ENCODE assay signal across 8 cellular contexts in genomic region chr3:16550676-16551341, GRCh38. TPM values are rescaled to one million over a fixed set of nuclear protein-coding genes. Genes with fewer than 3 reads are reported as not detected.
DNase-seq lines count a peak whose midpoint lies in the region; ATAC-seq and TF ChIP-seq lines count a peak whose summit lies in the region.

No MANE protein-coding gene starts in this region.

- peaks cover 11% of the 10 kb centered on the region for H3K4me1 Mint-ChIP-seq in activated CD4-positive, alpha-beta T cell treated with anti-CD3 and anti-CD28 coated beads, Interleukin-2, amount 10 ng/mL, durations not matched to agents 24 days and 14 days

- H3K36me3 ChIP-seq in lower lobe of right lung: no peaks in the 10 kb centered on the region

- H3K9me3 Mint-ChIP-seq in activated CD4-positive, alpha-beta T cell treated with anti-CD3 and anti-CD28 coated beads, Interleukin-2, amount 10 ng/mL, durations not matched to agents 24 days and 14 days: peaks cover 3% of the 10 kb centered on the region

- H3K36me3 Mint-ChIP-seq in activated CD4-positive, alpha-beta T cell treated with anti-CD3 and anti-CD28 coated beads, Interleukin-2, amount 10 ng/mL, durations not matched to agents 24 days and 14 days (ENCODE audit: low read depth): no peaks in the 10 kb centered on the region

- H3K4me1 ChIP-seq in lower lobe of right lung: no peaks in the 10 kb centered on the region

- H3K27me3 Mint-ChIP-seq in activated CD4-positive, alpha-beta T cell treated with anti-CD3 and anti-CD28 coated beads, Interleukin-2, amount 10 ng/mL, durations not matched to agents 24 days and 14 days: peaks cover 13% of the 10 kb centered on the region

- no peak overlapping the region for H3K27ac ChIP-seq in lower lobe of right lung

- DNase-seq in Ammon's horn (ENCODE audit: low spot score) (peak; percentile 88), NCI-H526 (lab: John Stamatoyannopoulos, UW) (peak; percentile 58 to 81), dermis blood vessel endothelial cell (peak; percentile 91), lower lobe of right lung (no peak)
- peak; percentile 94 for DNase-seq in activated CD4-positive, alpha-beta T cell treated with anti-CD3 and anti-CD28 coated beads, Interleukin-2, amount 10 ng/mL, durations not matched to agents 24 days and 14 days
- DNase-seq in stimulated activated CD8-positive, alpha-beta memory T cell treated with anti-CD3 and anti-CD28 coated beads, Interleukin-12 subunit alpha, Interleukin-12 subunit beta, amount 100 ng/mL, for 4 hours (ENCODE audit: low read depth): peak; percentile 38

- peak overlapping the region; percentile 71 for H3K27ac Mint-ChIP-seq in activated CD4-positive, alpha-beta T cell treated with anti-CD3 and anti-CD28 coated beads, Interleukin-2, amount 10 ng/mL, durations not matched to agents 24 days and 14 days

- peak; percentile 92 for TF ChIP-seq CTCF in lower lobe of right lung (IDR thresholded peaks at IDR 0.05)

- no peaks in the 10 kb centered on the region for H3K9me3 ChIP-seq in lower lobe of right lung

- intact Hi-C loops in activated CD4-positive, alpha-beta T cell treated with anti-CD3 and anti-CD28 coated beads, Interleukin-2, amount 10 ng/mL, durations not matched to agents 24 days and 14 days (cut with micrococcal nuclease): loop anchor here (1.0 to 5.0 kb wide), 8 partner anchors 38 to 734 kb away; partner anchors contain the start of gene RFTN1
- intact Hi-C loops in lower lobe of right lung (cut with DNase I): loop anchor here (5.0 kb wide), 2 partner anchors 259 to 284 kb away; partner anchors contain the start of gene OXNAD1

- ATAC-seq in GM18873 (IDR thresholded peaks at IDR 0.05; ENCODE audit: low FRiP score, unreplicated experiment) (peak; percentile 64), HG03432 (IDR thresholded peaks at IDR 0.05; ENCODE audit: unreplicated experiment) (peak; percentile 92), lower lobe of right lung (peak; percentile 91 to 93)

- no peaks in the 10 kb centered on the region for H3K27me3 ChIP-seq in lower lobe of right lung (ENCODE audit: low read depth)

- peak overlapping the region; percentile 7 for H3K4me3 ChIP-seq in lower lobe of right lung

- H3K4me3 Mint-ChIP-seq in activated CD4-positive, alpha-beta T cell treated with anti-CD3 and anti-CD28 coated beads, Interleukin-2, amount 10 ng/mL, durations not matched to agents 24 days and 14 days: no peak overlapping the region

RNA-seq across cellular contexts. Expression of gene RFTN1, which starts 37.3 kb away (rescaled TPM):
- 90.6 and 92.4 TPM in 2 replicates for total RNA-seq in activated CD4-positive, alpha-beta T cell treated with anti-CD3 and anti-CD28 coated beads, Interleukin-2, amount 10 ng/mL, durations not matched to agents 24 days and 14 days
- 47.3 and 47.8 TPM in 2 replicates for total RNA-seq in dermis blood vessel endothelial cell
- 58.2 TPM for total RNA-seq in lower lobe of right lung

RNA-seq across cellular contexts. Expression of gene DAZL, which starts 54.4 kb away (rescaled TPM):
- 0.07 and 0.19 TPM in 2 replicates for total RNA-seq in activated CD4-positive, alpha-beta T cell treated with anti-CD3 and anti-CD28 coated beads, Interleukin-2, amount 10 ng/mL, durations not matched to agents 24 days and 14 days
- total RNA-seq in dermis blood vessel endothelial cell (not detected in 2 replicates), lower lobe of right lung (not detected)
